ENCODE assay signal across 11 cellular contexts in the genomic region with DNA sequence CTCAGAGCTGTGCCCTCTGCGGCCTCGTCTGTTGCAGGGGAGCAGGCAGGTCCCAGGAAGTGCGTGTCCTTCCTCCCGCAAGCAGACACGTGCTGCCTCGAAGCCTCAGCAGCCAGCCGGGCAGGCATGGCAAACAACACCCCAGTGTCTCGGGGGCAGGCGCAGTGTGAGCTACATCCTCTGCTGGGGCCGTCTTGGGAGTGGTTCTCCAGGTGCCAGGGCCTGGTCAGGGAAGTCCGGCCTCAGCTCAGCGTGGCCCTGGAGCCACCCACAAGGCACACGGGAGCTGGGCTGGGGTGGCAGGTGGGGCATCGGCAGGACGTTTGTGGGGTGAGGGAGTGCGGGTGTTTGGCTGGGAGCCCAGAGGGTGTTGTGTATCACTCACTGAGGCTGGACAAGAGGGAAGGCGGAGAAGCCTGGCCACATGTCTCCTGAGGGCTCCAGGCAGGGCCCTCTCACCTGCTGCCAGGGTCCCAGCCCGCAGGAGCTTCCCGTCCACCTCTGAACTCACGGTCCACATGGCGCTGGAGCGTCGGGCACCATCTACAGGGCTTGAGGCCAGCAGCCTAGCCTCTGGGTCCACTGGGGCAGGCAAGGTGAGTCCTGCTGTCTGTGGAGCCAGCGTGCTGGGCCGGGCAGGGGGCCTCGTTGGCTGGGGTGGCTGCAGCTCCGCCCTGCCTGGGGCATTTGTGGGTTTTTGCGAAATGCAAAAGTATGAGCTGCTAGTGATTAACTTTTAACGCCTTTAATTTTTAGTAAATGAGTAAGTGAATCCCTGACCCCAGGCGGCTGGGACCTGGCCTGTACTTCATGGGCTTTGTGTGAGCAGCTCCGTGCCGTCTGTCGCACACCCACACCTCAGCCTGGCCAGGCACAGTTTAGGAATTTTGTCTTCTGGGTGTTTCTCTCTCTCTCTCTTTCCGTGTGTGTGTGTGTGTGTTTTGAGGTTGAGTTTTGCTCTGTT. TPM values are rescaled to one million over a fixed set of nuclear protein-coding genes. Genes with fewer than 3 reads are reported as not detected.
A peak's percentile ranks its signal among the peaks of the same experiment; 100 is the strongest.
DNase-seq lines count a peak whose midpoint lies in the region; ATAC-seq lines count a peak whose summit lies in the region.
"Had no signal": no experiment of that assay in that cellular context is flagged by ENCODE, and none has a peak within 500 bp of the region (broad histone marks: within the 10 kb centered on the region; RNA-seq: fewer than 3 reads in every experiment).

No MANE protein-coding gene starts in this region.

- ATAC-seq in GM21619 (IDR thresholded peaks at IDR 0.05; ENCODE audit: unreplicated experiment) (no peak), GM21447 (IDR thresholded peaks at IDR 0.05; ENCODE audit: unreplicated experiment) (no peak), GM18520 (IDR thresholded peaks at IDR 0.05; ENCODE audit: unreplicated experiment) (no peak)
- ATAC-seq: GM12878 had no signal

- peaks cover 40% of the 10 kb centered on the region for H3K36me3 Mint-ChIP-seq in activated naive CD4-positive, alpha-beta T cell treated with anti-CD3 and anti-CD28 coated beads, Interleukin-2, amount 10 ng/mL, durations not matched to agents 7 days and 5 days
- peaks cover 0 to 8% (median 6%) of the 10 kb centered on the region in 3 donors for H3K36me3 Mint-ChIP-seq in immature natural killer cell

- H3K27me3 Mint-ChIP-seq in activated naive CD4-positive, alpha-beta T cell treated with anti-CD3 and anti-CD28 coated beads, Interleukin-2, amount 10 ng/mL, durations not matched to agents 7 days and 5 days = no peaks in the 10 kb centered on the region
- H3K27me3 Mint-ChIP-seq in immature natural killer cell (ENCODE audit: low read depth in 3 of 3) = peaks cover 0 to 13% (median 4%) of the 10 kb centered on the region in 3 donors

- peak overlapping the region; percentile 70 for H3K27ac Mint-ChIP-seq in activated naive CD4-positive, alpha-beta T cell treated with anti-CD3 and anti-CD28 coated beads, Interleukin-2, amount 10 ng/mL, durations not matched to agents 7 days and 5 days
- peak overlapping the region; percentile 90 to 98 (median 96) for H3K27ac Mint-ChIP-seq in immature natural killer cell

- no peaks in the 10 kb centered on the region for H3K9me3 Mint-ChIP-seq in activated naive CD4-positive, alpha-beta T cell treated with anti-CD3 and anti-CD28 coated beads, Interleukin-2, amount 10 ng/mL, durations not matched to agents 7 days and 5 days
- no peaks in the 10 kb centered on the region for H3K9me3 Mint-ChIP-seq in immature natural killer cell

- peaks cover 34% of the 10 kb centered on the region for H3K4me1 Mint-ChIP-seq in activated naive CD4-positive, alpha-beta T cell treated with anti-CD3 and anti-CD28 coated beads, Interleukin-2, amount 10 ng/mL, durations not matched to agents 7 days and 5 days
- peaks cover 29 to 33% of the 10 kb centered on the region in 2 donors for H3K4me1 Mint-ChIP-seq in immature natural killer cell

- peak overlapping the region; percentile 2 for H3K4me3 Mint-ChIP-seq in activated naive CD4-positive, alpha-beta T cell treated with anti-CD3 and anti-CD28 coated beads, Interleukin-2, amount 10 ng/mL, durations not matched to agents 7 days and 5 days
- peak overlapping the region in 2 of 5 donors; percentile 74 to 84 for H3K4me3 Mint-ChIP-seq in immature natural killer cell

- DNase-seq in A172 (ENCODE audit: low spot score) (peak; percentile 69), M059J (ENCODE audit: low read depth) (peak; percentile 60), immature natural killer cell (peak in 1 of 3 donors; percentile 34), COR-L47 (lab: John Stamatoyannopoulos, UW) (no peak)
- DNase-seq in activated naive CD4-positive, alpha-beta T cell treated with anti-CD3 and anti-CD28 coated beads, Interleukin-2, amount 10 ng/mL, durations not matched to agents 7 days and 5 days = peak; percentile 46
- DNase-seq: C1 segment of cervical spinal cord, tibial artery had no signal

- CTCF ChIA-PET in activated naive CD4-positive, alpha-beta T cell treated with anti-CD3 and anti-CD28 coated beads, Interleukin-2, amount 10 ng/mL, durations not matched to agents 7 days and 5 days (lab: Charles Lee) = interaction anchor here (1.3 kb wide), 1 partner anchor 17 kb away, joined by 8 read pairs; a partner anchor contains a TSS

RNA-seq across cellular contexts. Expression of a gene that starts 17.3 kb away (rescaled TPM):
- 7.2 and 9.8 TPM in 2 replicates for total RNA-seq in A172 (2014; rRNA removed; shearing (Covaris generic))
- 1.5 and 3.9 TPM in 2 replicates for total RNA-seq in M059J (2014; rRNA removed; shearing (Covaris generic))
- polyA plus RNA-seq in immature natural killer cell = 1 to 10 TPM; 3.2 to 7.0 (median 4.0) TPM

RNA-seq across cellular contexts. Expression of a gene that starts 40.0 kb away (rescaled TPM):
- total RNA-seq in A172 (2014; rRNA removed; shearing (Covaris generic)) = 80.9 and 100 TPM in 2 replicates
- 44.4 and 75.0 TPM in 2 replicates for total RNA-seq in M059J (2014; rRNA removed; shearing (Covaris generic))
- polyA plus RNA-seq in immature natural killer cell = 10 to 100 TPM; 60.7 to 76.0 (median 72.9) TPM
